21 cellular contexts compared by ENCODE assay signal in the genomic region with DNA sequence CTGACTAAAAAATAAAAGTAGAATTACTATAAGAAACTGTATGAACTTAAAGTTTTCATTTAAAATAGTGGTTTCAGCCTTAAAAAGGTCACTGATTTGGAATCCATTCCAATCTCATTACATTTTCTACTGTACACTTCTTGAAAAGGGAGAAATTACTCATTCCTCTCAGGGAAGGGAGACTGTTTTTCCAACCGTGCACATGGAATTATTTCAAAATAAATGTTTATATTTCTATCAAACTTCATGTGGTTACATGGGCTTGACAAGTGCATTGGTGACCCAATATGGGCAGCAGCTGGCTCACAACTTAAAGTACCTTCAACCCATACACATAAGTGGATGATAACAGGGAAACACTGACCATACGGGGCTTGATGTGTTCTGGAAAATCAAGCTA.
DNase-seq lines count a peak whose midpoint lies in the region; ATAC-seq, FAIRE-seq and TF ChIP-seq lines count a peak whose summit lies in the region.
"Had no signal": no experiment of that assay in that cellular context is flagged by ENCODE, and none has a peak within 500 bp of the region (broad histone marks: within the 10 kb centered on the region; RNA-seq: fewer than 3 reads in every experiment).

No MANE protein-coding gene starts in this region.

- H3K36me3 ChIP-seq in pancreas, result no peaks in the 10 kb centered on the region
- H3K36me3 ChIP-seq: upper lobe of left lung had no signal

- DNase-seq in EH (ENCODE audit: low read depth), result peak; percentile 90
- peak; percentile 14 for DNase-seq in RCC 7860 (ENCODE audit: low spot score)
- peak; percentile 73 for DNase-seq in fibroblast of gingiva (ENCODE audit: low read depth)
- no peak for DNase-seq in omental fat pad (ENCODE audit: low spot score)
- DNase-seq in cerebellar nuclear complex (lab: John Stamatoyannopoulos, UW), result no peak
- no peak for DNase-seq in NCI-H748 (lab: John Stamatoyannopoulos, UW; ENCODE audit: unreplicated experiment)
- no peak for DNase-seq in pancreas
- DNase-seq: activated CD4-positive, alpha-beta T cell treated with anti-CD3 and anti-CD28 coated beads for 4 hours; activated naive CD8-positive, alpha-beta T cell treated with anti-CD3 and anti-CD28 coated beads for 36 hours; activated T-cell treated with anti-CD3 and anti-CD28 coated beads for 4 hours; CD4-positive, alpha-beta memory T cell; GDM1; kidney; NCI-H1417 treated with DMSO at 0.1 percent for 48 hours; NCI-H446 treated with DMSO at 0.1 percent for 48 hours; stimulated activated CD4-positive, alpha-beta T cell treated with anti-CD3 and anti-CD28 coated beads, Interleukin-1b, Interleukin-23, amount 100 ng/mL, for 48 hours; T-helper 2 cell; upper lobe of left lung had no signal

- no peaks in the 10 kb centered on the region for H3K27me3 ChIP-seq in pancreas
- H3K27me3 ChIP-seq: upper lobe of left lung had no signal

- H3K9me3 ChIP-seq in pancreas, result no peaks in the 10 kb centered on the region
- H3K9me3 ChIP-seq: upper lobe of left lung had no signal

- FAIRE-seq in RCC 7860 (lab: Jason Lieb, UNC) (no peak), pancreas (lab: Jason Lieb, UNC) (no peak)
- FAIRE-seq: GM18507, kidney had no signal

- H3K27ac ChIP-seq in pancreas, result no peak overlapping the region
- H3K27ac ChIP-seq: upper lobe of left lung had no signal

- no peak for TF ChIP-seq CTCF in omental fat pad (IDR thresholded peaks at IDR 0.05)
- no peak for TF ChIP-seq CTCF in pancreas (IDR thresholded peaks at IDR 0.05)

- intact Hi-C loops in pancreas (cut with DNase I), result no loop called here

- WGBS in pancreas, 2 donors, result 46 to 64% methylated on average over 2 of the region's 2 CpGs

- no peaks in the 10 kb centered on the region for H3K4me1 ChIP-seq in pancreas
- H3K4me1 ChIP-seq: upper lobe of left lung had no signal

- ATAC-seq in omental fat pad (ENCODE audit: low FRiP score), result peak; percentile 57
- ATAC-seq in HG03139 (IDR thresholded peaks at IDR 0.05; ENCODE audit: unreplicated experiment), result no peak
- ATAC-seq in pancreas, result no peak
- ATAC-seq: Panc1 had no signal

- no peak overlapping the region for H3K4me3 ChIP-seq in pancreas
- H3K4me3 ChIP-seq: upper lobe of left lung had no signal

Comparison
In these comparisons a context has a peak if more than half of its experiments do, and no peak if none do; other contexts are left out.
1. DNase-seq: peak in EH (single experiment), RCC 7860 (single experiment) and fibroblast of gingiva (single experiment); none in omental fat pad (single experiment), cerebellar nuclear complex (0 of 2), NCI-H748 (single experiment) and pancreas (0 of 6).